ENCODE assay signal across 18 cellular contexts in genomic region chr7:36854652-36855051, GRCh38.
DNase-seq lines count a peak whose midpoint lies in the region; ATAC-seq, FAIRE-seq and TF ChIP-seq lines count a peak whose summit lies in the region.
"Had no signal": no experiment of that assay in that cellular context is flagged by ENCODE, and none has a peak within 500 bp of the region (broad histone marks: within the 10 kb centered on the region; RNA-seq: fewer than 3 reads in every experiment).

No MANE protein-coding gene starts in this region.

- no peak overlapping the region for H3K9ac ChIP-seq in GM12878 (ENCODE audit: control insufficient read depth, insufficient read depth, low read length)
- H3K9ac ChIP-seq: BLaER1 treated with 17β-estradiol and CSF1 and Interleukin-3, amounts not matched to agents 10 nM and 100 nM had no signal

- H4K20me1 ChIP-seq in GM12878 (ENCODE audit: control insufficient read depth, insufficient read depth), result no peaks in the 10 kb centered on the region
- H4K20me1 ChIP-seq: BLaER1 treated with 17β-estradiol and CSF1 and Interleukin-3, amounts not matched to agents 10 nM and 100 nM had no signal

- SMC1A ChIA-PET in GM12878 (lab: Charles Lee; ENCODE audit: uncharacterized antibody, unreplicated experiment), result interaction anchor here (0.9 to 1.1 kb wide), 2 partner anchors 12 to 342 kb away, joined by 3 to 5 read pairs; no protein-coding TSS in a partner anchor

- H3K4me3 Mint-ChIP-seq in activated CD4-positive, alpha-beta T cell treated with anti-CD3 and anti-CD28 coated beads, Interleukin-2, amount 10 ng/mL, durations not matched to agents 7 days and 5 days, result no peak overlapping the region
- no peak overlapping the region for H3K4me3 Mint-ChIP-seq in progenitor cell of endocrine pancreas (ENCODE audit: low read depth)

- peaks cover 10% of the 10 kb centered on the region for H3K4me1 Mint-ChIP-seq in activated CD4-positive, alpha-beta T cell treated with anti-CD3 and anti-CD28 coated beads, Interleukin-2, amount 10 ng/mL, durations not matched to agents 7 days and 5 days
- no peaks in the 10 kb centered on the region for H3K4me1 Mint-ChIP-seq in progenitor cell of endocrine pancreas (ENCODE audit: low read depth)

- H3K36me3 Mint-ChIP-seq in activated CD4-positive, alpha-beta T cell treated with anti-CD3 and anti-CD28 coated beads, Interleukin-2, amount 10 ng/mL, durations not matched to agents 7 days and 5 days (ENCODE audit: low read depth), result peaks cover 79% of the 10 kb centered on the region
- peaks cover 34% of the 10 kb centered on the region for H3K36me3 Mint-ChIP-seq in progenitor cell of endocrine pancreas (ENCODE audit: insufficient read depth)

- in situ Hi-C loops in GM12878 (cut with MboI), result no loop called here
- in situ Hi-C loops in GM13977 (cut with MboI; ENCODE audit: low pct_unique_long_range_greater_than_20kb, low sequenced_read_pairs, unreplicated experiment), result no loop called here

- H3K36me3 ChIP-seq in GM12878 (ENCODE audit: control insufficient read depth in 2 of 2, insufficient read depth in 2 of 2, low read length in 1 of 2), result peaks cover 7 to 20% of the 10 kb centered on the region in 2 experiments

- H3K27ac ChIP-seq in GM12878 (ENCODE audit: control insufficient read depth, insufficient read depth), result no peak overlapping the region
- H3K27ac ChIP-seq: BLaER1 treated with 17β-estradiol and CSF1 and Interleukin-3, amounts not matched to agents 10 nM and 100 nM had no signal

- POLR2A ChIA-PET in activated CD4-positive, alpha-beta T cell treated with anti-CD3 and anti-CD28 coated beads, Interleukin-2, amount 10 ng/mL, durations not matched to agents 7 days and 5 days (lab: Charles Lee), result no interaction called here
- POLR2A ChIA-PET in GM12878 (lab: Charles Lee), result interaction anchor here (0.7 kb wide), 1 partner anchor 216 kb away, joined by 6 read pairs; no protein-coding TSS in a partner anchor

- H3K4me3 ChIP-seq in GM12878 (no peak overlapping the region), epithelial cell of esophagus (ENCODE audit: low read length) (no peak overlapping the region)
- H3K4me3 ChIP-seq: BLaER1 treated with 17β-estradiol and CSF1 and Interleukin-3, amounts not matched to agents 10 nM and 100 nM had no signal

- H3K27ac Mint-ChIP-seq in activated CD4-positive, alpha-beta T cell treated with anti-CD3 and anti-CD28 coated beads, Interleukin-2, amount 10 ng/mL, durations not matched to agents 7 days and 5 days, result peak overlapping the region; percentile 31
- H3K27ac Mint-ChIP-seq in progenitor cell of endocrine pancreas, result peak overlapping the region; percentile 28

- no peaks in the 10 kb centered on the region for H3K27me3 Mint-ChIP-seq in activated CD4-positive, alpha-beta T cell treated with anti-CD3 and anti-CD28 coated beads, Interleukin-2, amount 10 ng/mL, durations not matched to agents 7 days and 5 days
- H3K27me3 Mint-ChIP-seq in progenitor cell of endocrine pancreas, result no peaks in the 10 kb centered on the region

- no peak for DNase-seq in activated CD4-positive, alpha-beta T cell treated with anti-CD3 and anti-CD28 coated beads, Interleukin-2, amount 10 ng/mL, durations not matched to agents 7 days and 5 days
- DNase-seq in activated CD4-positive, alpha-beta T cell treated with anti-CD3 and anti-CD28 coated beads for 1 hour, result no peak
- no peak for DNase-seq in GM12878 (ENCODE audit: low read depth, low spot score)
- DNase-seq in epithelial cell of esophagus (ENCODE audit: low read depth), result peak; percentile 7
- no peak for DNase-seq in progenitor cell of endocrine pancreas (ENCODE audit: low spot score, unreplicated experiment)
- DNase-seq in germinal center (ENCODE audit: low spot score), result no peak
- DNase-seq in GM13977 (ENCODE audit: low spot score), result no peak
- DNase-seq: DND-41, GDM1, GOT3, KBM-7, NCI-H146, NCI-H2081 treated with DMSO at 0.1 percent for 48 hours, NCI-H510A had no signal

- no peak for TF ChIP-seq RAD21 in GM12878 (IDR thresholded peaks at IDR 0.05; ENCODE audit: insufficient read depth, low read depth, low read length)

- H3K9me3 Mint-ChIP-seq in activated CD4-positive, alpha-beta T cell treated with anti-CD3 and anti-CD28 coated beads, Interleukin-2, amount 10 ng/mL, durations not matched to agents 7 days and 5 days, result peaks cover 15% of the 10 kb centered on the region
- peaks cover 6% of the 10 kb centered on the region for H3K9me3 Mint-ChIP-seq in progenitor cell of endocrine pancreas (ENCODE audit: low read depth)

- H3K4me2 ChIP-seq in GM12878 (ENCODE audit: control insufficient read depth, insufficient read depth), result no peak overlapping the region
- H3K4me2 ChIP-seq: BLaER1 treated with 17β-estradiol and CSF1 and Interleukin-3, amounts not matched to agents 10 nM and 100 nM had no signal

- RAD21 ChIA-PET in GM12878 (lab: Charles Lee; ENCODE audit: unreplicated experiment), result no interaction called here

- H2AFZ ChIP-seq in GM12878 (ENCODE audit: control insufficient read depth, low read depth, low read length), result no peak overlapping the region

- TF ChIP-seq CTCF in GM12878 (IDR thresholded peaks at IDR 0.05 in 2 of 3, conservative IDR thresholded peaks at IDR 0.05 in 1 of 3; ENCODE audit: control insufficient read depth in 2 of 3, extremely low read depth in 1 of 3, insufficient read depth in 1 of 3, low read depth in 3 of 3, low read length in 3 of 3) (no peak), epithelial cell of esophagus (IDR thresholded peaks at IDR 0.05; ENCODE audit: insufficient read depth, low read depth, low read length, missing control alignments) (no peak), progenitor cell of endocrine pancreas (IDR thresholded peaks at IDR 0.05; ENCODE audit: unreplicated experiment) (no peak), GM13977 (IDR thresholded peaks at IDR 0.05; ENCODE audit: extremely low read depth, insufficient read depth, missing control alignments) (no peak)

- no peaks in the 10 kb centered on the region for H3K9me3 ChIP-seq in GM12878 (replicated peaks; ENCODE audit: control insufficient read depth, insufficient read depth, low read length)

- no peak for TF ChIP-seq EP300 in GM12878 (IDR thresholded peaks at IDR 0.05; ENCODE audit: borderline replicate concordance in 1 of 2, control insufficient read depth in 1 of 2, low read depth in 2 of 2, low read length in 2 of 2)

- no peaks in the 10 kb centered on the region for H3K79me2 ChIP-seq in GM12878 (ENCODE audit: control insufficient read depth, insufficient read depth, low read length)

- no peak for FAIRE-seq in GM12878 (lab: Jason Lieb, UNC)
- FAIRE-seq: A204.1 had no signal

- no peak for ATAC-seq in GM12878
- ATAC-seq in HG03442 (IDR thresholded peaks at IDR 0.05; ENCODE audit: unreplicated experiment), result no peak
- ATAC-seq: Panc1 had no signal

- 96% methylated on average over 9 of the region's 9 CpGs for WGBS in GM12878 (ENCODE audit: insufficient coverage, insufficient replicate concordance, low lambda C conversion rate, missing lambda C conversion rate)

- TSS peak; percentile 14 for BruUV-seq in GM12878 (replicated peaks; lab: Mats Ljungman, UMichigan)

- TF ChIP-seq POLR2A in GM12878 (IDR thresholded peaks at IDR 0.05; ENCODE audit: low read depth, low read length), result no peak

- CTCF ChIA-PET in activated CD4-positive, alpha-beta T cell treated with anti-CD3 and anti-CD28 coated beads, Interleukin-2, amount 10 ng/mL, durations not matched to agents 7 days and 5 days (lab: Charles Lee), result interaction anchor here (0.6 kb wide), 2 partner anchors 18 to 169 kb away, joined by 5 to 6 read pairs; no protein-coding TSS in a partner anchor
- CTCF ChIA-PET in GM12878 (lab: Yijun Ruan, JAX), result interaction anchor here (1.5 kb wide), 1 partner anchor 19 kb away, joined by 3 read pairs; no protein-coding TSS in a partner anchor

- intact Hi-C loops in GM12878 (cut with micrococcal nuclease; ENCODE audit: unreplicated experiment), result loop anchor here (10.0 kb wide), 1 partner anchor 370 kb away; no protein-coding TSS in a partner anchor

- no peaks in the 10 kb centered on the region for H3K27me3 ChIP-seq in GM12878 (replicated peaks in 1 of 2; ENCODE audit: control insufficient read depth in 2 of 2, insufficient read depth in 2 of 2, low read length in 1 of 2)
- H3K27me3 ChIP-seq: BLaER1 treated with 17β-estradiol and CSF1 and Interleukin-3, amounts not matched to agents 10 nM and 100 nM had no signal

- H3K4me1 ChIP-seq in GM12878 (ENCODE audit: control insufficient read depth, insufficient read depth, low read length), result no peaks in the 10 kb centered on the region

TF ChIP-seq in GM12878, 131 proteins besides CTCF, POLR2A, EP300 and RAD21:
- TF ChIP-seq CBX5 (IDR thresholded peaks at IDR 0.05; ENCODE audit: low read depth), result no peak
